23 cellular contexts compared by ENCODE assay signal in the genomic region with DNA sequence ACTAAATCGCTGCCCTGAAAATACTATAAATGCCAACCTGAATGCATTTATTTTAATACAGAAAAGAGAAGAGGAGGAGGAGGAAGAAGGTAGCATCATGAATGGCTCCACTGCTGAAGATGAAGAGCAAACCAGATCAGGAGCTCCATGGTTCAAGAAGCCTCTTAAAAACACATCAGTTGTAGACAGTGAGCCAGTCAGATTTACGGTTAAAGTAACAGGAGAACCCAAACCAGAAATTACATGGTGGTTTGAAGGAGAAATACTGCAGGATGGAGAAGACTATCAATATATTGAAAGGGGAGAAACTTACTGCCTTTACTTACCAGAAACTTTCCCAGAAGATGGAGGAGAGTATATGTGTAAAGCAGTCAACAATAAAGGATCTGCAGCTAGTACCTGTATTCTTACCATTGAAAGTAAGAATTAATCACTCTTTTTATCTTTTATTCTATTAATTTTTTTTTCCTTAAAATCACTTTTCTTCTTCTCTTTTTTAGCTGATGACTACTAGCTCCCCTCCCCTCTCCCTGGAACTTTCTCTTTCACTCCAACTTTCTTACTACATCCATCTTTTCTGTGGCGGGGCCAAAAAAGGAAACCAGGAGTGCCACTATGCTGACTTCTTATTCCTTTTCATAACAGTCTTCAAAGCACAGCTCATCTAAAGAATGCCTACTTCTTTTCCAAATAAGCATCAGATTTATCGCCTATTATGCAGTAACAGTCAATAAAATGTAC. TPM values are rescaled to one million over a fixed set of nuclear protein-coding genes. Genes with fewer than 3 reads are reported as not detected.
DNase-seq lines count a peak whose midpoint lies in the region; ATAC-seq and TF ChIP-seq lines count a peak whose summit lies in the region.
"Had no signal": no experiment of that assay in that cellular context is flagged by ENCODE, and none has a peak within 500 bp of the region (broad histone marks: within the 10 kb centered on the region; RNA-seq: fewer than 3 reads in every experiment).

No MANE protein-coding gene starts in this region.

- CTCF ChIA-PET in CD8-positive, alpha-beta memory T cell (lab: Charles Lee) = no interaction called here

- no peaks in the 10 kb centered on the region for H3K27me3 Mint-ChIP-seq in CD8-positive, alpha-beta memory T cell
- H3K27me3 Mint-ChIP-seq in GM23338 (ENCODE audit: insufficient read depth, low read depth, poor library complexity) = peaks cover 2% of the 10 kb centered on the region
- no peaks in the 10 kb centered on the region for H3K27me3 Mint-ChIP-seq in natural killer cell treated with Interleukin-12 subunit alpha and Interleukin-12 subunit beta and Interleukin-15 and Interleukin-18, amount 100 ng/mL, for 72 hours
- H3K27me3 Mint-ChIP-seq: activated CD4-positive, alpha-beta T cell treated with anti-CD3 and anti-CD28 coated beads, Interleukin-2, amount 10 ng/mL, durations not matched to agents 7 days and 5 days; T-cell had no signal

- peaks cover 9 to 43% (median 9%) of the 10 kb centered on the region in 3 donors for H3K36me3 Mint-ChIP-seq in CD8-positive, alpha-beta memory T cell
- H3K36me3 Mint-ChIP-seq in GM23338 (ENCODE audit: low read depth) = peaks cover 41% of the 10 kb centered on the region
- peaks cover 32% of the 10 kb centered on the region for H3K36me3 Mint-ChIP-seq in natural killer cell treated with Interleukin-12 subunit alpha and Interleukin-12 subunit beta and Interleukin-15 and Interleukin-18, amount 100 ng/mL, for 72 hours

- TF ChIP-seq CTCF in GM23338 (conservative IDR thresholded peaks at IDR 0.05; ENCODE audit: low read depth in 2 of 2) = no peak
- TF ChIP-seq CTCF in ascending aorta (IDR thresholded peaks at IDR 0.05) = no peak

- no peaks in the 10 kb centered on the region for H3K9me2 ChIP-seq in GM23338 (ENCODE audit: insufficient read depth)

- H3F3A ChIP-seq in GM23338 (replicated peaks; ENCODE audit: low read depth) = no peaks in the 10 kb centered on the region

- H3K4me2 ChIP-seq in GM23338 = no peak overlapping the region
- H3K4me2 ChIP-seq: PC-9 had no signal

- no peaks in the 10 kb centered on the region for H3K9me3 Mint-ChIP-seq in CD8-positive, alpha-beta memory T cell
- H3K9me3 Mint-ChIP-seq in GM23338 = no peaks in the 10 kb centered on the region
- no peaks in the 10 kb centered on the region for H3K9me3 Mint-ChIP-seq in natural killer cell treated with Interleukin-12 subunit alpha and Interleukin-12 subunit beta and Interleukin-15 and Interleukin-18, amount 100 ng/mL, for 72 hours
- H3K9me3 Mint-ChIP-seq: activated CD4-positive, alpha-beta T cell treated with anti-CD3 and anti-CD28 coated beads, Interleukin-2, amount 10 ng/mL, durations not matched to agents 7 days and 5 days; T-cell had no signal

- H3K4me3 Mint-ChIP-seq in CD8-positive, alpha-beta memory T cell = no peak overlapping the region
- H3K4me3 Mint-ChIP-seq in GM23338 = no peak overlapping the region
- no peak overlapping the region for H3K4me3 Mint-ChIP-seq in natural killer cell treated with Interleukin-12 subunit alpha and Interleukin-12 subunit beta and Interleukin-15 and Interleukin-18, amount 100 ng/mL, for 72 hours
- H3K4me3 Mint-ChIP-seq: activated CD4-positive, alpha-beta T cell treated with anti-CD3 and anti-CD28 coated beads, Interleukin-2, amount 10 ng/mL, durations not matched to agents 7 days and 5 days; T-cell had no signal

- no peaks in the 10 kb centered on the region for H3K79me2 ChIP-seq in GM23338 (replicated peaks; ENCODE audit: insufficient read depth)

- H2AFZ ChIP-seq in GM23338 = no peak overlapping the region
- H2AFZ ChIP-seq: PC-9 had no signal

- no peak overlapping the region for H3K27ac ChIP-seq in CD8-positive, alpha-beta memory T cell (ENCODE audit: low read depth, low read length)
- H3K27ac ChIP-seq in GM23338 (ENCODE audit: low read depth) (peak overlapping the region; percentile 30; the same call in 1 of the 2 replicates), ascending aorta (peak overlapping the region; percentile 3 to 12)
- H3K27ac ChIP-seq: heart right ventricle, left lung, neutrophil, PC-9 had no signal

- intact Hi-C loops in ascending aorta (cut with DNase I) = no loop called here

- no peaks in the 10 kb centered on the region for H3K27me3 ChIP-seq in CD8-positive, alpha-beta memory T cell (ENCODE audit: insufficient read depth, low read length, poor library complexity, severe bottlenecking)
- H3K27me3 ChIP-seq in GM23338 (ENCODE audit: insufficient read depth) = no peaks in the 10 kb centered on the region
- H3K27me3 ChIP-seq in ascending aorta = no peaks in the 10 kb centered on the region
- H3K27me3 ChIP-seq: dorsolateral prefrontal cortex, heart right ventricle, left lung, neutrophil had no signal

- H3K9me3 ChIP-seq in CD8-positive, alpha-beta memory T cell (ENCODE audit: low read length) = no peaks in the 10 kb centered on the region
- H3K9me3 ChIP-seq in ascending aorta = no peaks in the 10 kb centered on the region
- H3K9me3 ChIP-seq: left lung, neutrophil had no signal

- H3K36me3 ChIP-seq in CD8-positive, alpha-beta memory T cell (ENCODE audit: insufficient read depth, low read length) = peaks cover 12% of the 10 kb centered on the region
- H3K36me3 ChIP-seq in GM23338 (ENCODE audit: insufficient read depth) (peaks cover 36% of the 10 kb centered on the region), ascending aorta (peaks cover 67 to 90% of the 10 kb centered on the region in 2 donors)

- POLR2A ChIA-PET in CD8-positive, alpha-beta memory T cell (lab: Charles Lee) = interaction anchor here (1.5 kb wide), 1 partner anchor 36 kb away, joined by 5 read pairs; no protein-coding TSS in a partner anchor

- DNase-seq in CD8-positive, alpha-beta memory T cell = no peak
- DNase-seq in GM23338 (ENCODE audit: low spot score) (no peak), ascending aorta (ENCODE audit: low spot score in 2 of 2) (no peak), NCI-H1417 (lab: John Stamatoyannopoulos, UW) (no peak)
- no peak for DNase-seq in natural killer cell treated with Interleukin-12 subunit alpha and Interleukin-12 subunit beta and Interleukin-15 and Interleukin-18, amount 100 ng/mL, for 72 hours (ENCODE audit: low spot score)
- DNase-seq: activated CD4-positive, alpha-beta T cell treated with anti-CD3 and anti-CD28 coated beads, Interleukin-2, amount 10 ng/mL, durations not matched to agents 7 days and 5 days; activated effector memory CD4-positive, alpha-beta T cell treated with Interleukin-2 at 50 U/mL for 16 hours; central memory CD4-positive, alpha-beta T cell; DMS79 treated with DMSO at 0.1 percent for 48 hours; dorsolateral prefrontal cortex; heart right ventricle; left lung; NCI-H1092 treated with DMSO at 0.1 percent for 48 hours; NCI-H2029; NCI-H2227 treated with DMSO at 0.1 percent for 48 hours; NCI-H82; PC-9; small intestine; stimulated activated naive CD8-positive, alpha-beta T cell treated with anti-CD3 and anti-CD28 coated beads, Interleukin-15, Interleukin-2, amounts not matched to agents 100 U/mL and 50 U/mL, for 24 hours; T-cell had no signal

- H4K20me1 ChIP-seq in GM23338 (replicated peaks; ENCODE audit: insufficient read depth) = peaks cover 13% of the 10 kb centered on the region; the same call in 1 of the 2 replicates

- H3K4me3 ChIP-seq in CD8-positive, alpha-beta memory T cell (ENCODE audit: low read length) = no peak overlapping the region
- H3K4me3 ChIP-seq in GM23338 (no peak overlapping the region), ascending aorta (no peak overlapping the region)
- H3K4me3 ChIP-seq: dorsolateral prefrontal cortex, heart right ventricle, left lung, PC-9 had no signal

- ATAC-seq in GM23338 (no peak), HG02610 (IDR thresholded peaks at IDR 0.05; ENCODE audit: unreplicated experiment) (no peak), GM19324 (IDR thresholded peaks at IDR 0.05; ENCODE audit: low FRiP score, unreplicated experiment) (no peak)
- ATAC-seq in natural killer cell treated with Interleukin-12 subunit alpha and Interleukin-12 subunit beta and Interleukin-15 and Interleukin-18, amount 100 ng/mL, for 72 hours = no peak
- ATAC-seq: heart right ventricle; left lung; stimulated activated naive CD8-positive, alpha-beta T cell treated with anti-CD3 and anti-CD28 coated beads, Interleukin-15, Interleukin-2, amounts not matched to agents 100 U/mL and 50 U/mL, for 24 hours; T-cell had no signal

- H3K4me1 ChIP-seq in CD8-positive, alpha-beta memory T cell (ENCODE audit: insufficient read depth, low read length) = no peaks in the 10 kb centered on the region
- no peaks in the 10 kb centered on the region; the same call in 1 of the 2 replicates for H3K4me1 ChIP-seq in GM23338 (ENCODE audit: insufficient read depth)
- peaks cover 0 to 3% of the 10 kb centered on the region in 2 donors for H3K4me1 ChIP-seq in ascending aorta
- H3K4me1 ChIP-seq: heart right ventricle had no signal

- H3K4me1 Mint-ChIP-seq in CD8-positive, alpha-beta memory T cell = peaks cover 13 to 24% (median 15%) of the 10 kb centered on the region in 3 donors
- no peaks in the 10 kb centered on the region for H3K4me1 Mint-ChIP-seq in GM23338
- H3K4me1 Mint-ChIP-seq in natural killer cell treated with Interleukin-12 subunit alpha and Interleukin-12 subunit beta and Interleukin-15 and Interleukin-18, amount 100 ng/mL, for 72 hours (ENCODE audit: low read depth in 2 of 2) = peaks cover 9 to 17% of the 10 kb centered on the region in 2 donors

- peak overlapping the region in 5 of 8 donors; percentile 9 to 62 (median 43) for H3K27ac Mint-ChIP-seq in CD8-positive, alpha-beta memory T cell
- H3K27ac Mint-ChIP-seq in GM23338 = no peak overlapping the region
- H3K27ac Mint-ChIP-seq in natural killer cell treated with Interleukin-12 subunit alpha and Interleukin-12 subunit beta and Interleukin-15 and Interleukin-18, amount 100 ng/mL, for 72 hours = peak overlapping the region; percentile 1 to 59
- H3K27ac Mint-ChIP-seq: activated CD4-positive, alpha-beta T cell treated with anti-CD3 and anti-CD28 coated beads, Interleukin-2, amount 10 ng/mL, durations not matched to agents 7 days and 5 days had no signal

TF ChIP-seq in GM23338, 12 proteins besides CTCF, POLR2A, EP300 and RAD21 (continues in another document):
- no peak for TF ChIP-seq ZNF331 (CRISPR knock-in tag; IDR thresholded peaks at IDR 0.05; ENCODE audit: low read depth)

RNA-seq across cellular contexts. Expression of gene FUBP1, which starts 36.3 kb away (rescaled TPM):
- 100 to 1,000 TPM; 215 to 217 TPM for total RNA-seq in CD8-positive, alpha-beta memory T cell
- polyA plus RNA-seq in CD8-positive, alpha-beta memory T cell = 54.6 TPM
- total RNA-seq in GM23338 (2014; rRNA removed; shearing (Covaris generic)) = 308 and 321 TPM in 2 replicates
- polyA plus RNA-seq in GM23338 (2016; fragmentation: Nextera tagmentation; extraction: Ambion mirVana) = 194 and 212 TPM in 2 replicates
- 90.3 TPM for total RNA-seq in ascending aorta
- 100 to 1,000 TPM; 181 to 204 TPM for total RNA-seq in natural killer cell treated with Interleukin-12 subunit alpha and Interleukin-12 subunit beta and Interleukin-15 and Interleukin-18, amount 100 ng/mL, for 72 hours

RNA-seq across cellular contexts. Expression of gene NEXN, which starts 54.1 kb away (rescaled TPM):
- total RNA-seq in CD8-positive, alpha-beta memory T cell = under 1 TPM; 0.09 to 0.42 TPM
- 0.84 TPM for polyA plus RNA-seq in CD8-positive, alpha-beta memory T cell
- total RNA-seq in GM23338 (2014; rRNA removed; shearing (Covaris generic)) = 2.6 and 3.8 TPM in 2 replicates
- polyA plus RNA-seq in GM23338 (2016; fragmentation: Nextera tagmentation; extraction: Ambion mirVana) = 11.8 and 12.2 TPM in 2 replicates
- 38.2 TPM for total RNA-seq in ascending aorta
- total RNA-seq in natural killer cell treated with Interleukin-12 subunit alpha and Interleukin-12 subunit beta and Interleukin-15 and Interleukin-18, amount 100 ng/mL, for 72 hours = not detected
